10 cellular contexts compared by ENCODE assay signal in the genomic region with DNA sequence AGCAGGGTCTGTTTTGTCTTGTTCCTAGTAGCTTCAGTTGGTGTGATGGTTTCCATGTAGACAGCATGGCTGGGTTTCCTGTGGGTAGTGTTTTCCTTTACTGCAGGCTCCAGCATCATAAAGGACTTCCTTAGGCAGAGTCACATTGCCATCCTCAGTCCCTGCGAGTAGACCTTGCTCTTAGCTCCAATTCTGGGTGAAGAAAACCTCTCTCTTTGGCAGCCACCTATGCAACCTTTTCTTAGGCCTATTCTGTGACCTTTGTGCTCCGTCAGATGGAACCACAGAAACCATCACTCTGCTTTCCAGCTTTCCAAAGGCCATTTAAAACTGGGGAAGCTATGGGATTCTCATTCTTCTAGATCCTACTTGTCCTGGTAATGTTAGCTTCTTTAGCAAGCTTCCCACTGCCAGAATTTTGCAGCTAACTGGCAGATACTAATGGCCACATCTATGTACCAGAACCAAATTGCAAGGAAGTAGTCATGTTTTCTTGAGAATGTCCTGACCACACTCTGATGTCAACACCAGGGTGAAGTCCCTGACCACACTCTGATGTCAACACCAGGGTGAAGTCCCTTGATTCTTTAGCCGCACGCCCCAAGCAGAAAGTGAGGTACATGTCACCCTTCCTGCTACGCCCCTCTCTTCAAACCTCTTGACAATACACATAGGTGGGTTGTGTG.
A peak's percentile ranks its signal among the peaks of the same experiment; 100 is the strongest.
DNase-seq lines count a peak whose midpoint lies in the region; ATAC-seq and TF ChIP-seq lines count a peak whose summit lies in the region.
"Had no signal": no experiment of that assay in that cellular context is flagged by ENCODE, and none has a peak within 500 bp of the region (broad histone marks: within the 10 kb centered on the region; RNA-seq: fewer than 3 reads in every experiment).

No MANE protein-coding gene starts in this region.

- no peaks in the 10 kb centered on the region for H3K9me3 ChIP-seq in gastroesophageal sphincter
- no peaks in the 10 kb centered on the region for H3K9me3 ChIP-seq in left ventricle myocardium inferior (replicated peaks)

- no peak for DNase-seq in activated naive CD8-positive, alpha-beta T cell treated with anti-CD3 and anti-CD28 coated beads, Interleukin-2, amount 10 ng/mL, durations not matched to agents 7 days and 5 days
- no peak for DNase-seq in left ventricle myocardium inferior
- no peak for DNase-seq in NCI-H524 treated with DMSO at 0.1 percent for 48 hours (lab: John Stamatoyannopoulos, UW)
- DNase-seq: foreskin melanocyte, NCI-H1105 treated with DMSO at 0.1 percent for 48 hours had no signal

- H3K9me3 Mint-ChIP-seq in activated naive CD8-positive, alpha-beta T cell treated with anti-CD3 and anti-CD28 coated beads, Interleukin-2, amount 10 ng/mL, durations not matched to agents 7 days and 5 days: no peaks in the 10 kb centered on the region
- H3K9me3 Mint-ChIP-seq: brain had no signal

- H3K36me3 ChIP-seq in gastroesophageal sphincter (no peaks in the 10 kb centered on the region), left ventricle myocardium inferior (no peaks in the 10 kb centered on the region)

- H3K27ac ChIP-seq in gastroesophageal sphincter: no peak overlapping the region
- no peak overlapping the region for H3K27ac ChIP-seq in left ventricle myocardium inferior (replicated peaks)

- H3K36me3 Mint-ChIP-seq in activated naive CD8-positive, alpha-beta T cell treated with anti-CD3 and anti-CD28 coated beads, Interleukin-2, amount 10 ng/mL, durations not matched to agents 7 days and 5 days: no peaks in the 10 kb centered on the region
- H3K36me3 Mint-ChIP-seq: brain had no signal

- H3K4me3 Mint-ChIP-seq in activated naive CD8-positive, alpha-beta T cell treated with anti-CD3 and anti-CD28 coated beads, Interleukin-2, amount 10 ng/mL, durations not matched to agents 7 days and 5 days: peak overlapping the region; percentile 22
- H3K4me3 Mint-ChIP-seq: brain had no signal

- 88 to 94% methylated on average over 5 of the region's 5 CpGs for WGBS in gastroesophageal sphincter (ENCODE audit: low coverage in 1 of 2), 2 donors

- no peak for TF ChIP-seq EP300 in gastroesophageal sphincter (IDR thresholded peaks at IDR 0.05)

- ATAC-seq in GM18519 (IDR thresholded peaks at IDR 0.05; ENCODE audit: low FRiP score, unreplicated experiment) (peak; percentile 94), GM21381 (IDR thresholded peaks at IDR 0.05; ENCODE audit: unreplicated experiment) (peak; percentile 99), HG03139 (IDR thresholded peaks at IDR 0.05; ENCODE audit: unreplicated experiment) (peak; percentile 91), gastroesophageal sphincter (no peak)
- peak; percentile 91 for ATAC-seq in activated naive CD8-positive, alpha-beta T cell treated with anti-CD3 and anti-CD28 coated beads, Interleukin-2, amount 10 ng/mL, durations not matched to agents 7 days and 5 days (ENCODE audit: low read depth)

- TF ChIP-seq CTCF in gastroesophageal sphincter (IDR thresholded peaks at IDR 0.05) (no peak), left ventricle myocardium inferior (IDR thresholded peaks at IDR 0.05; ENCODE audit: borderline replicate concordance) (no peak)

- H3K4me1 ChIP-seq in gastroesophageal sphincter (no peaks in the 10 kb centered on the region), left ventricle myocardium inferior (no peaks in the 10 kb centered on the region)

- H3K27me3 ChIP-seq in gastroesophageal sphincter (no peaks in the 10 kb centered on the region), left ventricle myocardium inferior (ENCODE audit: low read depth) (no peaks in the 10 kb centered on the region)

- H3K4me3 ChIP-seq in gastroesophageal sphincter (no peak overlapping the region), left ventricle myocardium inferior (no peak overlapping the region)

- intact Hi-C loops in left ventricle myocardium inferior (cut with micrococcal nuclease): no loop called here

- peaks cover 9% of the 10 kb centered on the region for H3K4me1 Mint-ChIP-seq in activated naive CD8-positive, alpha-beta T cell treated with anti-CD3 and anti-CD28 coated beads, Interleukin-2, amount 10 ng/mL, durations not matched to agents 7 days and 5 days
- H3K4me1 Mint-ChIP-seq: brain had no signal

- H3K27ac Mint-ChIP-seq in activated naive CD8-positive, alpha-beta T cell treated with anti-CD3 and anti-CD28 coated beads, Interleukin-2, amount 10 ng/mL, durations not matched to agents 7 days and 5 days: peak overlapping the region; percentile 87
- H3K27ac Mint-ChIP-seq: brain had no signal

- H3K27me3 Mint-ChIP-seq in activated naive CD8-positive, alpha-beta T cell treated with anti-CD3 and anti-CD28 coated beads, Interleukin-2, amount 10 ng/mL, durations not matched to agents 7 days and 5 days: peaks cover 1% of the 10 kb centered on the region
- H3K27me3 Mint-ChIP-seq: brain had no signal

- POLR2A ChIA-PET in activated naive CD8-positive, alpha-beta T cell treated with anti-CD3 and anti-CD28 coated beads, Interleukin-2, amount 10 ng/mL, durations not matched to agents 7 days and 5 days (lab: Charles Lee): no interaction called here

- TF ChIP-seq POLR2A in gastroesophageal sphincter (IDR thresholded peaks at IDR 0.05): no peak
